Comparison of ENCODE assay signal across 7 cellular contexts in the genomic region with DNA sequence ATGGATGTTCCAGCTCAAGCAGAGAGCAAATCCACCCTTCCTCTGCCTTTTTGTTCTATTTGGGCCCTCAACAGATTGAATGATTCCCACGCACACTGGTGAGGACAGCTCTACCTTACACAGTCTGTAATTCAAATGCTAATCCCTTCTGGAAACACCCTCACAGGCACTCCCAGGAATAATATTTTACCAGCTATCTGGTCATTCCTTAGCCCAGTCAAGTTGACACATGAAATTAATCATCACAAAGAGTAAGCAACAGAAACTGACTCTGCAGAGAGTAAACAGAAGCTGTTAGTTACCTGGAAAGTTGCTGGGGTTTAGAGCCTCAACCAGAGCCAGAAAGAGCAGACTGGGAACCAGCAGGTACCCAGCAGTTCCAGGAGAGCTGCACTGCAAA.
"Had no signal": no experiment of that assay in that cellular context is flagged by ENCODE, and none has a peak within 500 bp of the region (broad histone marks: within the 10 kb centered on the region; RNA-seq: fewer than 3 reads in every experiment).

No MANE protein-coding gene starts in this region.

- DNase-seq: H9, HCEC 1CT, IMR-90 had no signal

- FAIRE-seq: H1, H54, HTR-8/SVneo had no signal

- H3K4me3 ChIP-seq: GM23338 had no signal

- ATAC-seq: GM23338 had no signal
